ENCODE assay signal across 6 cellular contexts in the genomic region with DNA sequence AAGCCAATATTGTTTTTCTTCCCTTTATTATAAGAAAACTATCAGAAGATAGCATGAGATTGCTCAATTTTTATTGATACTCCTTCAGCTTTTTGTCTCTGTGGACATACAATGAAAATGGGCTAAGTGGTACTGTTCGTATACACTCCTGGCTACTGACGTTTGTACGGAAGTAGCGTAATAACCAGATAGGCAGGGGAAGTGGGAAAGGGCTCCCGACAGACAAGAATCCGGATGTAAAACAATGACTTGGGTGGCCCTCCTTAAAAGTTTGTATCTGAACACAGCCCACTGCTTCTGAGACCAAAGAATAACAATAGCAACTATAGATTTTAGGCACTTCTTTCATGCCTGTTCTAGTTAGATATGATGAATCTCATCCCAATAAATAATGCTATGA.
"Had no signal": no experiment of that assay in that cellular context is flagged by ENCODE, and none has a peak within 500 bp of the region (broad histone marks: within the 10 kb centered on the region; RNA-seq: fewer than 3 reads in every experiment).

No MANE protein-coding gene starts in this region.

- H3K27ac ChIP-seq: HL-60 had no signal

- H3K4me3 ChIP-seq: K562 had no signal

- DNase-seq: IMR-90, KBM-7 had no signal

- FAIRE-seq: HepG2, HTR-8/SVneo, K562 had no signal
